Comparison of ENCODE assay signal across 1 cellular context in the genomic region with DNA sequence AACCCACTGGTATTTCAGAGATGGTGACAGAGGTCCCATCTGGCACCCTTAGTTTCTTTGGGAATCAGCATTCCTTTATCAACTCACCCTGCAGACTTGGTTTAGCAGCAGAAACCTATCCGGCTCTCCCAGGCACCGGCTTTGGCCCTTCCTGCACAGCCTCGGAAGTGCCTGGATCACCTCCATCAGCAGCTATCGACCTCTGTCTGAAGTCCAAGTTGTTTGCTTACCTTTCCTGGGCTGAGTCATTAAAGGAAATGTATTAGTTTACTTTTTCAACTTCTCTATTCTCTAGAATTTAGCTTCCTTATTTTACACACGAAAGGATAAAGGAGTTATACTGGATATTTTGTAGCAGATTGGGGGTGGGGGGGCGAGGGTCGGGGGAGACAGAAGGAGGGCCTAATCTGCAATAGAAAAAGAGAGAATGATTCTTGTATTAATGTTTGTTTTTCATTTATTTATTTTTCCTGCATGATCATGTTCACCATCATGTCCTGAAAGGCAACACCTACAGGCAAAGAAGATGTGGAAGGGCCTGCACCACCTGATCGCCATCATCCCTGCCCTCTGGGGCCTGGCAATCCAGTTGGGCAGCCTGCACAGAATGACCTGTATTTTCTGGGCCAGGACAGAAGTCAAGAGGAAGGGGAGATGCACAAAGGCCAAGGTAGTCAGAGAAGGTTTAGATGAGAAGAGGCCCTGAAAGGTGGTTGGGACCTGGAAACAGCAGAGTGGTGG.
TF ChIP-seq lines count a peak whose summit lies in the region.

No MANE protein-coding gene starts in this region.

TF ChIP-seq in HepG2, 621 proteins besides CTCF, POLR2A, EP300 and RAD21 (continues in another document):
- TF ChIP-seq ZXDC (CRISPR knock-in tag; IDR thresholded peaks at IDR 0.05) (no peak), SOX13 (IDR thresholded peaks at IDR 0.05) (no peak), SOX13 (CRISPR knock-in tag; conservative IDR thresholded peaks at IDR 0.05 in 1 of 2, IDR thresholded peaks at IDR 0.05 in 1 of 2) (peak in 1 of 2 experiments; percentile 52; a peak in 1 of 4 replicates), ZNF781 (CRISPR knock-in tag; IDR thresholded peaks at IDR 0.05; ENCODE audit: borderline replicate concordance, not compliant biosample characterization) (no peak), ZNF331 (CRISPR knock-in tag; IDR thresholded peaks at IDR 0.05) (peak; percentile 80), ETV5 (CRISPR knock-in tag; IDR thresholded peaks at IDR 0.05; ENCODE audit: borderline replicate concordance) (peak; percentile 95), FOSL1 (CRISPR knock-in tag; IDR thresholded peaks at IDR 0.05; ENCODE audit: borderline replicate concordance) (peak; percentile 52; the same call in 1 of the 2 replicates), TFDP2 (CRISPR knock-in tag; IDR thresholded peaks at IDR 0.05) (no peak), WIZ (CRISPR knock-in tag; IDR thresholded peaks at IDR 0.05) (no peak), TFDP1 (CRISPR knock-in tag; IDR thresholded peaks at IDR 0.05; ENCODE audit: borderline replicate concordance) (no peak), NCOA2 (CRISPR knock-in tag; IDR thresholded peaks at IDR 0.05) (0 out of 2 replicates have a peak, but pooled peaks have one; percentile 18), SAP130 (CRISPR knock-in tag; IDR thresholded peaks at IDR 0.05; ENCODE audit: low read depth) (peak; percentile 71), TCF12 (IDR thresholded peaks at IDR 0.05) (no peak), TCF12 (CRISPR knock-in tag; IDR thresholded peaks at IDR 0.05) (no peak), SOX5 (CRISPR knock-in tag; IDR thresholded peaks at IDR 0.05; ENCODE audit: borderline replicate concordance) (peak; percentile 55; the same call in 1 of the 2 replicates), HNF4A (CRISPR knock-in tag; IDR thresholded peaks at IDR 0.05) (peak; percentile 79), ZGPAT (CRISPR knock-in tag; IDR thresholded peaks at IDR 0.05) (peak; percentile 49; the same call in 1 of the 2 replicates), PAX8 (CRISPR knock-in tag; IDR thresholded peaks at IDR 0.05; ENCODE audit: borderline replicate concordance) (no peak), IRF2 (CRISPR knock-in tag; IDR thresholded peaks at IDR 0.05) (0 out of 2 replicates have a peak, but pooled peaks have one; percentile 27), ZHX2 (IDR thresholded peaks at IDR 0.05; ENCODE audit: low read depth) (no peak), ZHX2 (CRISPR knock-in tag; IDR thresholded peaks at IDR 0.05; ENCODE audit: borderline replicate concordance) (no peak), ZNF556 (CRISPR knock-in tag; IDR thresholded peaks at IDR 0.05; ENCODE audit: borderline replicate concordance) (no peak), PRDM10 (CRISPR knock-in tag; IDR thresholded peaks at IDR 0.05; ENCODE audit: low read depth) (no peak), KLF12 (CRISPR knock-in tag; IDR thresholded peaks at IDR 0.05; ENCODE audit: borderline replicate concordance) (no peak), XBP1 (CRISPR knock-in tag; IDR thresholded peaks at IDR 0.05) (no peak), TEAD3 (CRISPR knock-in tag; optimal IDR thresholded peaks at IDR 0.05; ENCODE audit: borderline replicate concordance) (peak; percentile 59), NFIB (CRISPR knock-in tag; IDR thresholded peaks at IDR 0.05; ENCODE audit: borderline replicate concordance) (no peak), ZNF674 (CRISPR knock-in tag; IDR thresholded peaks at IDR 0.05; ENCODE audit: low read depth) (no peak), ZNF235 (CRISPR knock-in tag; IDR thresholded peaks at IDR 0.05; ENCODE audit: borderline replicate concordance) (no peak), GLMP (CRISPR knock-in tag; IDR thresholded peaks at IDR 0.05; ENCODE audit: borderline replicate concordance) (no peak), PHB2 (IDR thresholded peaks at IDR 0.05; ENCODE audit: partially characterized antibody) (no peak), PPARG (CRISPR knock-in tag; conservative IDR thresholded peaks at IDR 0.05) (0 out of 2 replicates have a peak, but pooled peaks have one; percentile 26), DMAP1 (CRISPR knock-in tag; IDR thresholded peaks at IDR 0.05) (no peak), THAP11 (CRISPR knock-in tag; IDR thresholded peaks at IDR 0.05) (peak; percentile 35; the same call in 1 of the 2 replicates)
- TF ChIP-seq, protein P1, sequence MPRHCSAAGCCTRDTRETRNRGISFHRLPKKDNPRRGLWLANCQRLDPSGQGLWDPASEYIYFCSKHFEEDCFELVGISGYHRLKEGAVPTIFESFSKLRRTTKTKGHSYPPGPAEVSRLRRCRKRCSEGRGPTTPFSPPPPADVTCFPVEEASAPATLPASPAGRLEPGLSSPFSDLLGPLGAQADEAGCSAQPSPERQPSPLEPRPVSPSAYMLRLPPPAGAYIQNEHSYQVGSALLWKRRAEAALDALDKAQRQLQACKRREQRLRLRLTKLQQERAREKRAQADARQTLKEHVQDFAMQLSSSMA (CRISPR knock-in tag; IDR thresholded peaks at IDR 0.05): no peak
- TF ChIP-seq, protein P2, sequence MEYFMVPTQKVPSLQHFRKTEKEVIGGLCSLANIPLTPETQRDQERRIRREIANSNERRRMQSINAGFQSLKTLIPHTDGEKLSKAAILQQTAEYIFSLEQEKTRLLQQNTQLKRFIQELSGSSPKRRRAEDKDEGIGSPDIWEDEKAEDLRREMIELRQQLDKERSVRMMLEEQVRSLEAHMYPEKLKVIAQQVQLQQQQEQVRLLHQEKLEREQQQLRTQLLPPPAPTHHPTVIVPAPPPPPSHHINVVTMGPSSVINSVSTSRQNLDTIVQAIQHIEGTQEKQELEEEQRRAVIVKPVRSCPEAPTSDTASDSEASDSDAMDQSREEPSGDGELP (IDR thresholded peaks at IDR 0.05; ENCODE audit: borderline replicate concordance, low read depth): 0 out of 2 replicates have a peak, but pooled peaks have one; percentile 16
- TF ChIP-seq, protein P3, sequence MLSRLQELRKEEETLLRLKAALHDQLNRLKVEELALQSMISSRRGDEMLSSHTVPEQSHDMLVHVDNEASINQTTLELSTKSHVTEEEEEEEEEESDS (CRISPR knock-in tag; IDR thresholded peaks at IDR 0.05; ENCODE audit: borderline replicate concordance): no peak
